In genomic region chr14:99574099-99574880, GRCh38 we compare ENCODE assay signal across 1 cellular context.
TF ChIP-seq lines count a peak whose summit lies in the region.

No MANE protein-coding gene starts in this region.

TF ChIP-seq in WTC11, 78 proteins besides CTCF, POLR2A, EP300 and RAD21 (continued from another document):
- TF ChIP-seq STAT6 (CRISPR knock-in tag; conservative IDR thresholded peaks at IDR 0.05; ENCODE audit: low read depth) (no peak), MAX (CRISPR knock-in tag; IDR thresholded peaks at IDR 0.05) (0 out of 2 replicates have a peak, but pooled peaks have one; percentile 54), TEAD1 (CRISPR knock-in tag; IDR thresholded peaks at IDR 0.05) (peak; percentile 77; the same call in 1 of the 2 replicates), GABPB1 (CRISPR knock-in tag; IDR thresholded peaks at IDR 0.05) (no peak; the same call in 1 of the 2 replicates), SP1 (CRISPR knock-in tag; conservative IDR thresholded peaks at IDR 0.05) (no peak), GRHL2 (CRISPR knock-in tag; IDR thresholded peaks at IDR 0.05; ENCODE audit: insufficient replicate concordance, severe bottlenecking) (no peak)
- TF ChIP-seq, protein P1, sequence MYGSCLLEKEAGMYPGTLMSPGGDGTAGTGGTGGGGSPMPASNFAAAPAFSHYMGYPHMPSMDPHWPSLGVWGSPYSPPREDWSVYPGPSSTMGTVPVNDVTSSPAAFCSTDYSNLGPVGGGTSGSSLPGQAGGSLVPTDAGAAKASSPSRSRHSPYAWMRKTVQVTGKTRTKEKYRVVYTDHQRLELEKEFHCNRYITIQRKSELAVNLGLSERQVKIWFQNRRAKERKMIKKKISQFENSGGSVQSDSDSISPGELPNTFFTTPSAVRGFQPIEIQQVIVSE (CRISPR knock-in tag; IDR thresholded peaks at IDR 0.05; ENCODE audit: borderline replicate concordance), result no peak
- TF ChIP-seq, protein P2, sequence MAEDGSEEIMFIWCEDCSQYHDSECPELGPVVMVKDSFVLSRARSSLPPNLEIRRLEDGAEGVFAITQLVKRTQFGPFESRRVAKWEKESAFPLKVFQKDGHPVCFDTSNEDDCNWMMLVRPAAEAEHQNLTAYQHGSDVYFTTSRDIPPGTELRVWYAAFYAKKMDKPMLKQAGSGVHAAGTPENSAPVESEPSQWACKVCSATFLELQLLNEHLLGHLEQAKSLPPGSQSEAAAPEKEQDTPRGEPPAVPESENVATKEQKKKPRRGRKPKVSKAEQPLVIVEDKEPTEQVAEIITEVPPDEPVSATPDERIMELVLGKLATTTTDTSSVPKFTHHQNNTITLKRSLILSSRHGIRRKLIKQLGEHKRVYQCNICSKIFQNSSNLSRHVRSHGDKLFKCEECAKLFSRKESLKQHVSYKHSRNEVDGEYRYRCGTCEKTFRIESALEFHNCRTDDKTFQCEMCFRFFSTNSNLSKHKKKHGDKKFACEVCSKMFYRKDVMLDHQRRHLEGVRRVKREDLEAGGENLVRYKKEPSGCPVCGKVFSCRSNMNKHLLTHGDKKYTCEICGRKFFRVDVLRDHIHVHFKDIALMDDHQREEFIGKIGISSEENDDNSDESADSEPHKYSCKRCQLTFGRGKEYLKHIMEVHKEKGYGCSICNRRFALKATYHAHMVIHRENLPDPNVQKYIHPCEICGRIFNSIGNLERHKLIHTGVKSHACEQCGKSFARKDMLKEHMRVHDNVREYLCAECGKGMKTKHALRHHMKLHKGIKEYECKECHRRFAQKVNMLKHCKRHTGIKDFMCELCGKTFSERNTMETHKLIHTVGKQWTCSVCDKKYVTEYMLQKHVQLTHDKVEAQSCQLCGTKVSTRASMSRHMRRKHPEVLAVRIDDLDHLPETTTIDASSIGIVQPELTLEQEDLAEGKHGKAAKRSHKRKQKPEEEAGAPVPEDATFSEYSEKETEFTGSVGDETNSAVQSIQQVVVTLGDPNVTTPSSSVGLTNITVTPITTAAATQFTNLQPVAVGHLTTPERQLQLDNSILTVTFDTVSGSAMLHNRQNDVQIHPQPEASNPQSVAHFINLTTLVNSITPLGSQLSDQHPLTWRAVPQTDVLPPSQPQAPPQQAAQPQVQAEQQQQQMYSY (CRISPR knock-in tag; IDR thresholded peaks at IDR 0.05), result no peak
